Comparison of ENCODE assay signal across 8 cellular contexts in the genomic region with DNA sequence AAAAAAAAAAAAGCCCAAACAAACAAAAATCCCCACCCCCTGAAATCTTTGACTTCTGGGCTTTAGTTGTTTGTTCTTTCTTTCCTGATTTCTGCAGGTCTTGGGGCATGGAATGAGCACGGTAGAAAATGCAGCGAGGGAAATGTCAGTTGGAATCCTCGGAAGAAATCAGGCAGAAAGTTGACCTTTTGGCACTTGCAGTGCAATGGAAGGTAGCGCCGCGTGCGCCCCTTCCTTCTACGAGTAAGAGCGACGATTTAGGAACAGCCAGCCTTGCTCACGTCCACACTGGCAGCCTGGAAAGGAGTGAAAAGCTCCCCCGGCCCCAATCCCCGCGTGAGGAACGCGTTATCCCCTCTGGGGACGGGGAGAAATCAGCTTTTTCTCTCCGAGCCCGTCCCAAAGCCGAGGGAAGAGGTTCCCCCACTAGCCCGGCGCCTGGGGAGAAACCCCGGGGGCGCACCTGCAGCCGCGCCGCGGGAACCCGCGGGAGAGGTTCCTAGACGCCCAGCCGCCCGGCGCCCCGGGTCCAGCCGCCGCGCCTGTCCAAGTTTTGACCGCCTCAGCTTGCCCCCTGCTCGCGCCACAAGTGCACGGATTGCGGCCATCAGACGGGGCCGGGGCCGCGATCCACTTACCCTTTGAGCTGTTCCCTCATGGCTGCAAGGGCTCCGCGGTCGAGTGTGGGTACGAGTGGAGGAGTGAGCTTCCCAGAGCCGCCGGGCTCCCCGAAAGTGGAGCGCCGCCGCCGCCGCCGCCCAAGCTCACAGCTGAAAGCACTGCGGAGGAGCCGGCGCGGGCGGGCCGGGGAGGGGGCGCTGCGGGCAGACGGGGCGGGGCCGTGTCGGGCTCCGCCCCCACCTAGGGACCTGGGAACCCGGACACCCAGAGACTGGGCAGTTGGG.
A peak's percentile ranks its signal among the peaks of the same experiment; 100 is the strongest.
DNase-seq lines count a peak whose midpoint lies in the region; ATAC-seq and TF ChIP-seq lines count a peak whose summit lies in the region.

No MANE protein-coding gene starts in this region.

- H3K79me2 ChIP-seq in PC-9 (ENCODE audit: low read depth): no peaks in the 10 kb centered on the region

- H3K9me2 ChIP-seq in PC-9 (ENCODE audit: insufficient read depth): no peaks in the 10 kb centered on the region

- no peak for DNase-seq in AG04450 (ENCODE audit: low read depth, low spot score)
- DNase-seq in PC-9: peak; percentile 29 to 38
- DNase-seq in choroid plexus epithelial cell (ENCODE audit: low read depth): peak; percentile 27
- DNase-seq in lower leg skin (ENCODE audit: low spot score in 2 of 2): peak; percentile 14 to 89
- DNase-seq in thoracic aorta (ENCODE audit: low spot score): no peak
- no peak for DNase-seq in CD1c-positive myeloid dendritic cell (ENCODE audit: extremely low spot score)

- peak overlapping the region; percentile 88 for H2AFZ ChIP-seq in PC-9

- TF ChIP-seq CTCF in AG04450 (IDR thresholded peaks at IDR 0.05; ENCODE audit: low read depth, low read length) (no peak), PC-9 (conservative IDR thresholded peaks at IDR 0.05) (no peak), choroid plexus epithelial cell (conservative IDR thresholded peaks at IDR 0.05; ENCODE audit: low read depth, low read length) (no peak), lower leg skin (IDR thresholded peaks at IDR 0.05) (no peak), thoracic aorta (IDR thresholded peaks at IDR 0.05) (no peak)

- H3K27ac ChIP-seq in AG04450 (ENCODE audit: low read depth, low read length): no peak overlapping the region
- H3K27ac ChIP-seq in PC-9: no peak overlapping the region
- peak overlapping the region in 1 of 2 donors; percentile 30 for H3K27ac ChIP-seq in thoracic aorta

- H3K9me3 ChIP-seq in AG04450 (ENCODE audit: control insufficient read depth, insufficient read depth, low read length) (no peaks in the 10 kb centered on the region), PC-9 (ENCODE audit: insufficient read depth, low read depth) (no peaks in the 10 kb centered on the region), thoracic aorta (no peaks in the 10 kb centered on the region)

- CTCF ChIA-PET in AG04450 (lab: Charles Lee) (interaction anchor here (0.6 to 1.4 kb wide), 4 partner anchors 15 to 466 kb away, joined by 3 read pairs; no protein-coding TSS in a partner anchor), PC-9 (lab: Charles Lee) (no interaction called here)

- H3K4me1 ChIP-seq in PC-9 (replicated peaks; ENCODE audit: insufficient read depth) (no peaks in the 10 kb centered on the region), thoracic aorta (ENCODE audit: control insufficient read depth in 1 of 2, low read depth in 2 of 2) (no peaks in the 10 kb centered on the region)

- H3K27me3 ChIP-seq in AG04450 (ENCODE audit: control insufficient read depth, insufficient read depth, low read length): no peaks in the 10 kb centered on the region
- H3K27me3 ChIP-seq in PC-9 (ENCODE audit: insufficient read depth, low read depth): no peaks in the 10 kb centered on the region
- H3K27me3 ChIP-seq in thoracic aorta (replicated peaks; ENCODE audit: insufficient read depth): no peaks in the 10 kb centered on the region

- ATAC-seq in GM18511 (IDR thresholded peaks at IDR 0.05; ENCODE audit: unreplicated experiment) (peak; percentile 89), HG02884 (IDR thresholded peaks at IDR 0.05; ENCODE audit: unreplicated experiment) (peak; percentile 75), thoracic aorta (ENCODE audit: insufficient number of reproducible peaks, low FRiP score, low read depth) (no peak)

- no peaks in the 10 kb centered on the region for H3F3A ChIP-seq in PC-9 (ENCODE audit: insufficient read depth, low read depth)

- no TSS peak for BruUV-seq in PC-9 (replicated peaks; lab: Mats Ljungman, UMichigan)

- intact Hi-C loops in PC-9 (cut with micrococcal nuclease; ENCODE audit: unreplicated experiment) (no loop called here), lower leg skin (cut with DNase I; ENCODE audit: low total_unique reads) (no loop called here)

- H3K4me2 ChIP-seq in PC-9: peak overlapping the region; percentile 84

- POLR2A ChIA-PET in AG04450 (lab: Yijun Ruan, JAX): interaction anchor here (0.6 to 1.1 kb wide), 2 partner anchors 9 to 45 kb away, joined by 3 read pairs; no protein-coding TSS in a partner anchor
- POLR2A ChIA-PET in PC-9 (lab: Charles Lee; ENCODE audit: unreplicated experiment): no interaction called here

- no peaks in the 10 kb centered on the region for H3K36me3 ChIP-seq in PC-9 (ENCODE audit: low read depth)
- no peaks in the 10 kb centered on the region for H3K36me3 ChIP-seq in thoracic aorta

- WGBS in lower leg skin, 2 donors: 1 to 24% methylated on average over 20 to 61 of the region's 74 CpGs

- H4K20me1 ChIP-seq in PC-9 (ENCODE audit: insufficient read depth): no peaks in the 10 kb centered on the region

- no peak for TF ChIP-seq POLR2A in lower leg skin (IDR thresholded peaks at IDR 0.05)

- peak overlapping the region; percentile 68 for H3K4me3 ChIP-seq in AG04450 (ENCODE audit: low read depth, low read length)
- H3K4me3 ChIP-seq in PC-9: peak overlapping the region; percentile 77
- peak overlapping the region; percentile 73 for H3K4me3 ChIP-seq in choroid plexus epithelial cell (ENCODE audit: low read depth, low read length)
- peak overlapping the region; percentile 56 for H3K4me3 ChIP-seq in lower leg skin (ENCODE audit: low read depth, poor library complexity, severe bottlenecking)
- peak overlapping the region; percentile 75 for H3K4me3 ChIP-seq in thoracic aorta

Comparison
In these comparisons a context has a peak if more than half of its experiments do, and no peak if none do; other contexts are left out.
1. DNase-seq: peak in PC-9 (2 of 2), choroid plexus epithelial cell (single experiment) and lower leg skin (2 of 2); none in AG04450 (single experiment), thoracic aorta (single experiment) and CD1c-positive myeloid dendritic cell (single experiment).
2. Peak in every context shown above with its lines, with median percentiles within 50 percentile points of each other: H3K4me3 ChIP-seq.